2 cellular contexts compared by ENCODE assay signal in genomic region chr2:29420484-29420883, GRCh38.
TF ChIP-seq lines count a peak whose summit lies in the region.

No MANE protein-coding gene starts in this region.

TF ChIP-seq in WTC11, 78 proteins besides CTCF, POLR2A, EP300 and RAD21:
- TF ChIP-seq ARID4B (CRISPR knock-in tag; IDR thresholded peaks at IDR 0.05; ENCODE audit: borderline replicate concordance) (no peak), FOXP1 (CRISPR knock-in tag; IDR thresholded peaks at IDR 0.05; ENCODE audit: borderline replicate concordance) (no peak), ETV6 (CRISPR knock-in tag; IDR thresholded peaks at IDR 0.05) (no peak), ZNF416 (CRISPR knock-in tag; IDR thresholded peaks at IDR 0.05) (no peak), ZNF232 (CRISPR knock-in tag; IDR thresholded peaks at IDR 0.05) (no peak), ZNF671 (CRISPR knock-in tag; IDR thresholded peaks at IDR 0.05) (no peak), MYBL2 (CRISPR knock-in tag; IDR thresholded peaks at IDR 0.05) (no peak), NFATC4 (CRISPR knock-in tag; IDR thresholded peaks at IDR 0.05) (no peak), OVOL2 (CRISPR knock-in tag; IDR thresholded peaks at IDR 0.05; ENCODE audit: borderline replicate concordance) (no peak), SOX15 (CRISPR knock-in tag; IDR thresholded peaks at IDR 0.05) (no peak)
- TF ChIP-seq, protein P1, sequence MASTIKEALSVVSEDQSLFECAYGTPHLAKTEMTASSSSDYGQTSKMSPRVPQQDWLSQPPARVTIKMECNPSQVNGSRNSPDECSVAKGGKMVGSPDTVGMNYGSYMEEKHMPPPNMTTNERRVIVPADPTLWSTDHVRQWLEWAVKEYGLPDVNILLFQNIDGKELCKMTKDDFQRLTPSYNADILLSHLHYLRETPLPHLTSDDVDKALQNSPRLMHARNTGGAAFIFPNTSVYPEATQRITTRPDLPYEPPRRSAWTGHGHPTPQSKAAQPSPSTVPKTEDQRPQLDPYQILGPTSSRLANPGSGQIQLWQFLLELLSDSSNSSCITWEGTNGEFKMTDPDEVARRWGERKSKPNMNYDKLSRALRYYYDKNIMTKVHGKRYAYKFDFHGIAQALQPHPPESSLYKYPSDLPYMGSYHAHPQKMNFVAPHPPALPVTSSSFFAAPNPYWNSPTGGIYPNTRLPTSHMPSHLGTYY (CRISPR knock-in tag; IDR thresholded peaks at IDR 0.05) = no peak
TF ChIP-seq in WTC11: peak in this region for 0.

TF ChIP-seq in H1, 55 proteins besides CTCF, POLR2A, EP300 and RAD21 (continued from another document):
- TF ChIP-seq, protein P2, sequence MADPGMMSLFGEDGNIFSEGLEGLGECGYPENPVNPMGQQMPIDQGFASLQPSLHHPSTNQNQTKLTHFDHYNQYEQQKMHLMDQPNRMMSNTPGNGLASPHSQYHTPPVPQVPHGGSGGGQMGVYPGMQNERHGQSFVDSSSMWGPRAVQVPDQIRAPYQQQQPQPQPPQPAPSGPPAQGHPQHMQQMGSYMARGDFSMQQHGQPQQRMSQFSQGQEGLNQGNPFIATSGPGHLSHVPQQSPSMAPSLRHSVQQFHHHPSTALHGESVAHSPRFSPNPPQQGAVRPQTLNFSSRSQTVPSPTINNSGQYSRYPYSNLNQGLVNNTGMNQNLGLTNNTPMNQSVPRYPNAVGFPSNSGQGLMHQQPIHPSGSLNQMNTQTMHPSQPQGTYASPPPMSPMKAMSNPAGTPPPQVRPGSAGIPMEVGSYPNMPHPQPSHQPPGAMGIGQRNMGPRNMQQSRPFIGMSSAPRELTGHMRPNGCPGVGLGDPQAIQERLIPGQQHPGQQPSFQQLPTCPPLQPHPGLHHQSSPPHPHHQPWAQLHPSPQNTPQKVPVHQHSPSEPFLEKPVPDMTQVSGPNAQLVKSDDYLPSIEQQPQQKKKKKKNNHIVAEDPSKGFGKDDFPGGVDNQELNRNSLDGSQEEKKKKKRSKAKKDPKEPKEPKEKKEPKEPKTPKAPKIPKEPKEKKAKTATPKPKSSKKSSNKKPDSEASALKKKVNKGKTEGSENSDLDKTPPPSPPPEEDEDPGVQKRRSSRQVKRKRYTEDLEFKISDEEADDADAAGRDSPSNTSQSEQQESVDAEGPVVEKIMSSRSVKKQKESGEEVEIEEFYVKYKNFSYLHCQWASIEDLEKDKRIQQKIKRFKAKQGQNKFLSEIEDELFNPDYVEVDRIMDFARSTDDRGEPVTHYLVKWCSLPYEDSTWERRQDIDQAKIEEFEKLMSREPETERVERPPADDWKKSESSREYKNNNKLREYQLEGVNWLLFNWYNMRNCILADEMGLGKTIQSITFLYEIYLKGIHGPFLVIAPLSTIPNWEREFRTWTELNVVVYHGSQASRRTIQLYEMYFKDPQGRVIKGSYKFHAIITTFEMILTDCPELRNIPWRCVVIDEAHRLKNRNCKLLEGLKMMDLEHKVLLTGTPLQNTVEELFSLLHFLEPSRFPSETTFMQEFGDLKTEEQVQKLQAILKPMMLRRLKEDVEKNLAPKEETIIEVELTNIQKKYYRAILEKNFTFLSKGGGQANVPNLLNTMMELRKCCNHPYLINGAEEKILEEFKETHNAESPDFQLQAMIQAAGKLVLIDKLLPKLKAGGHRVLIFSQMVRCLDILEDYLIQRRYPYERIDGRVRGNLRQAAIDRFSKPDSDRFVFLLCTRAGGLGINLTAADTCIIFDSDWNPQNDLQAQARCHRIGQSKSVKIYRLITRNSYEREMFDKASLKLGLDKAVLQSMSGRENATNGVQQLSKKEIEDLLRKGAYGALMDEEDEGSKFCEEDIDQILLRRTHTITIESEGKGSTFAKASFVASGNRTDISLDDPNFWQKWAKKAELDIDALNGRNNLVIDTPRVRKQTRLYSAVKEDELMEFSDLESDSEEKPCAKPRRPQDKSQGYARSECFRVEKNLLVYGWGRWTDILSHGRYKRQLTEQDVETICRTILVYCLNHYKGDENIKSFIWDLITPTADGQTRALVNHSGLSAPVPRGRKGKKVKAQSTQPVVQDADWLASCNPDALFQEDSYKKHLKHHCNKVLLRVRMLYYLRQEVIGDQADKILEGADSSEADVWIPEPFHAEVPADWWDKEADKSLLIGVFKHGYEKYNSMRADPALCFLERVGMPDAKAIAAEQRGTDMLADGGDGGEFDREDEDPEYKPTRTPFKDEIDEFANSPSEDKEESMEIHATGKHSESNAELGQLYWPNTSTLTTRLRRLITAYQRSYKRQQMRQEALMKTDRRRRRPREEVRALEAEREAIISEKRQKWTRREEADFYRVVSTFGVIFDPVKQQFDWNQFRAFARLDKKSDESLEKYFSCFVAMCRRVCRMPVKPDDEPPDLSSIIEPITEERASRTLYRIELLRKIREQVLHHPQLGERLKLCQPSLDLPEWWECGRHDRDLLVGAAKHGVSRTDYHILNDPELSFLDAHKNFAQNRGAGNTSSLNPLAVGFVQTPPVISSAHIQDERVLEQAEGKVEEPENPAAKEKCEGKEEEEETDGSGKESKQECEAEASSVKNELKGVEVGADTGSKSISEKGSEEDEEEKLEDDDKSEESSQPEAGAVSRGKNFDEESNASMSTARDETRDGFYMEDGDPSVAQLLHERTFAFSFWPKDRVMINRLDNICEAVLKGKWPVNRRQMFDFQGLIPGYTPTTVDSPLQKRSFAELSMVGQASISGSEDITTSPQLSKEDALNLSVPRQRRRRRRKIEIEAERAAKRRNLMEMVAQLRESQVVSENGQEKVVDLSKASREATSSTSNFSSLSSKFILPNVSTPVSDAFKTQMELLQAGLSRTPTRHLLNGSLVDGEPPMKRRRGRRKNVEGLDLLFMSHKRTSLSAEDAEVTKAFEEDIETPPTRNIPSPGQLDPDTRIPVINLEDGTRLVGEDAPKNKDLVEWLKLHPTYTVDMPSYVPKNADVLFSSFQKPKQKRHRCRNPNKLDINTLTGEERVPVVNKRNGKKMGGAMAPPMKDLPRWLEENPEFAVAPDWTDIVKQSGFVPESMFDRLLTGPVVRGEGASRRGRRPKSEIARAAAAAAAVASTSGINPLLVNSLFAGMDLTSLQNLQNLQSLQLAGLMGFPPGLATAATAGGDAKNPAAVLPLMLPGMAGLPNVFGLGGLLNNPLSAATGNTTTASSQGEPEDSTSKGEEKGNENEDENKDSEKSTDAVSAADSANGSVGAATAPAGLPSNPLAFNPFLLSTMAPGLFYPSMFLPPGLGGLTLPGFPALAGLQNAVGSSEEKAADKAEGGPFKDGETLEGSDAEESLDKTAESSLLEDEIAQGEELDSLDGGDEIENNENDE (IDR thresholded peaks at IDR 0.05; ENCODE audit: insufficient replicate concordance, low read length) = no peak
- TF ChIP-seq BACH1 (IDR thresholded peaks at IDR 0.05; ENCODE audit: low read length) = 0 out of 2 replicates have a peak, but pooled peaks have one; percentile 19
- no peak for TF ChIP-seq JUND (IDR thresholded peaks at IDR 0.05; ENCODE audit: low read length)
